ENCODE assay signal across 7 cellular contexts in genomic region chr21:33364210-33364609, GRCh38. TPM values are rescaled to one million over a fixed set of nuclear protein-coding genes. Genes with fewer than 3 reads are reported as not detected.
A peak's percentile ranks its signal among the peaks of the same experiment; 100 is the strongest.
DNase-seq lines count a peak whose midpoint lies in the region; ATAC-seq, FAIRE-seq and TF ChIP-seq lines count a peak whose summit lies in the region.
"Not testable (repeated sequence)": the region's sequence is repeated elsewhere in the genome, so short reads cannot be mapped to it uniquely, and the experiment has no call there.

No MANE protein-coding gene starts in this region.

- H3K9ac ChIP-seq in GM23248; H1 (replicated peaks in 1 of 4; ENCODE audit: extremely low read depth in 1 of 4, low read depth in 3 of 4, low read length in 3 of 4): not testable (repeated sequence)

- 0 out of 2 replicates have a peak overlapping the region, but pooled peaks have one; percentile 2 for H2BK12ac ChIP-seq in H1 (ENCODE audit: low read depth, low read length)

- not testable (repeated sequence) for H4K8ac ChIP-seq in H1 (ENCODE audit: extremely low read depth, insufficient read depth, low read length)

- in situ Hi-C loops in GM23248 (cut with MboI): loop anchor here (10.0 kb wide), 1 partner anchor 169 kb away; no protein-coding TSS in a partner anchor

- not testable (repeated sequence) for H3K79me1 ChIP-seq in H1 (ENCODE audit: low read depth, low read length)

- peaks cover 18% of the 10 kb centered on the region for H3F3A ChIP-seq in GM23248 (ENCODE audit: insufficient read depth)

- H4K5ac ChIP-seq in H1 (ENCODE audit: insufficient read length, low read depth, low read length): not testable (repeated sequence)

- not testable (repeated sequence) for H2AK5ac ChIP-seq in H1 (ENCODE audit: low read depth, low read length)

- H3K4me2 ChIP-seq in GM23248 (ENCODE audit: unreplicated experiment); H1 (ENCODE audit: insufficient read depth in 1 of 2, low read depth in 2 of 2, low read length in 2 of 2): not testable (repeated sequence)

- TF ChIP-seq RAD21 in H1 (IDR thresholded peaks at IDR 0.05 in 1 of 2, conservative IDR thresholded peaks at IDR 0.05 in 1 of 2; ENCODE audit: low read depth in 2 of 2, low read length in 2 of 2): not testable (repeated sequence)

- TF ChIP-seq CTCF in H1 (IDR thresholded peaks at IDR 0.05; ENCODE audit: control extremely low read depth in 1 of 3, insufficient read depth in 1 of 3, low read depth in 1 of 3, low read length in 3 of 3); lower lobe of right lung (IDR thresholded peaks at IDR 0.05): not testable (repeated sequence)

- not testable (repeated sequence) for H4K91ac ChIP-seq in H1 (replicated peaks; ENCODE audit: insufficient read length, low read length)

- TF ChIP-seq POLR2A in H1 (IDR thresholded peaks at IDR 0.05; ENCODE audit: control extremely low read depth in 1 of 2, low read depth in 2 of 2, low read length in 2 of 2): not testable (repeated sequence)

- H2BK15ac ChIP-seq in H1 (ENCODE audit: low read length): not testable (repeated sequence)

- H3K27me3 ChIP-seq in GM23248 (replicated peaks; ENCODE audit: insufficient read depth); H1 (replicated peaks in 1 of 4; ENCODE audit: control insufficient read depth in 3 of 4, extremely low read depth in 1 of 4, insufficient read depth in 3 of 4, low read length in 3 of 4); lower lobe of right lung (ENCODE audit: low read depth); small intestine (ENCODE audit: control insufficient read depth in 2 of 2, insufficient read depth in 2 of 2, low read length in 2 of 2): not testable (repeated sequence)

- not testable (repeated sequence) for H3K4ac ChIP-seq in H1 (replicated peaks; ENCODE audit: insufficient read length, low read depth, low read length)

- H3K27me3 Mint-ChIP-seq in activated CD4-positive, alpha-beta T cell treated with anti-CD3 and anti-CD28 coated beads for 36 hours: not testable (repeated sequence)

- H2BK120ac ChIP-seq in H1 (replicated peaks; ENCODE audit: low read depth, low read length): not testable (repeated sequence)

- DNase-seq in GM23248, lower lobe of right lung: not testable (repeated sequence)
- DNase-seq in NOMO-1 (lab: John Stamatoyannopoulos, UW; ENCODE audit: unreplicated experiment in 2 of 2): peak; percentile 64 to 88
- DNase-seq in SKM-1 (lab: John Stamatoyannopoulos, UW; ENCODE audit: unreplicated experiment): peak; percentile 79
- peak; percentile 39 for DNase-seq in activated CD4-positive, alpha-beta T cell treated with anti-CD3 and anti-CD28 coated beads for 36 hours
- DNase-seq in H1 (ENCODE audit: low read depth in 1 of 2, low spot score in 2 of 2): peak in 1 of 2 experiments; percentile 32
- DNase-seq in small intestine: peak; percentile 64

- H3K14ac ChIP-seq in H1 (ENCODE audit: insufficient read length): not testable (repeated sequence)

- peak overlapping the region; percentile 28; the same call in 1 of the 2 replicates for H2AFZ ChIP-seq in GM23248
- H2AFZ ChIP-seq in H1 (ENCODE audit: low read length): not testable (repeated sequence)

- not testable (repeated sequence) for H2BK20ac ChIP-seq in H1 (ENCODE audit: low read length)

- H3K18ac ChIP-seq in H1 (ENCODE audit: extremely low read depth, low read length): not testable (repeated sequence)

- H3K36me3 Mint-ChIP-seq in activated CD4-positive, alpha-beta T cell treated with anti-CD3 and anti-CD28 coated beads for 36 hours (ENCODE audit: low read depth): peaks cover 11% of the 10 kb centered on the region

- ATAC-seq in activated CD4-positive, alpha-beta T cell treated with anti-CD3 and anti-CD28 coated beads for 36 hours: not testable (repeated sequence)
- ATAC-seq in lower lobe of right lung: peak in 1 of 2 donors; percentile 66

- H3K9me3 Mint-ChIP-seq in activated CD4-positive, alpha-beta T cell treated with anti-CD3 and anti-CD28 coated beads for 36 hours (ENCODE audit: low read depth): peaks cover 19% of the 10 kb centered on the region

- H3K9me3 ChIP-seq in GM23248 (ENCODE audit: low read depth); H1 (ENCODE audit: insufficient read depth in 2 of 2, low read depth in 1 of 2, low read length in 1 of 2); small intestine (ENCODE audit: control insufficient read depth, low read depth): not testable (repeated sequence)
- H3K9me3 ChIP-seq in lower lobe of right lung: peaks cover 20% of the 10 kb centered on the region

- peaks cover 18% of the 10 kb centered on the region for H3K4me1 Mint-ChIP-seq in activated CD4-positive, alpha-beta T cell treated with anti-CD3 and anti-CD28 coated beads for 36 hours

- not testable (repeated sequence) for H3K23me2 ChIP-seq in H1 (ENCODE audit: low read depth, low read length)

- not testable (repeated sequence) for H3K27ac Mint-ChIP-seq in activated CD4-positive, alpha-beta T cell treated with anti-CD3 and anti-CD28 coated beads for 36 hours

- intact Hi-C loops in activated CD4-positive, alpha-beta T cell treated with anti-CD3 and anti-CD28 coated beads for 36 hours (cut with DNase I, micrococcal nuclease): loop anchor here in 1 of 2 experiments (5.0 to 10.0 kb wide), 2 partner anchors 97 to 241 kb away; partner anchors contain the start of gene IL10RB
- intact Hi-C loops in lower lobe of right lung (cut with DNase I): not testable (repeated sequence)

- not testable (repeated sequence) for FAIRE-seq in H1 (lab: Jason Lieb, UNC); small intestine (lab: Jason Lieb, UNC)

- H3K4me1 ChIP-seq in GM23248 (ENCODE audit: insufficient read depth) (peaks cover 26% of the 10 kb centered on the region), H1 (replicated peaks in 1 of 4; ENCODE audit: control insufficient read depth in 3 of 4, insufficient read depth in 4 of 4, low read length in 3 of 4) (peaks cover 0 to 24% (median 11%) of the 10 kb centered on the region in 4 experiments; a peak in 6 of 7 replicates), lower lobe of right lung (peaks cover 29% of the 10 kb centered on the region)
- not testable (repeated sequence) for H3K4me1 ChIP-seq in small intestine (ENCODE audit: control insufficient read depth in 2 of 2, insufficient read depth in 1 of 2, low read depth in 1 of 2, low read length in 1 of 2)

- H3K27ac ChIP-seq in GM23248; H1 (ENCODE audit: low read depth, low read length): not testable (repeated sequence)
- H3K27ac ChIP-seq in lower lobe of right lung: peak overlapping the region; percentile 64
- H3K27ac ChIP-seq in small intestine (ENCODE audit: low read depth in 1 of 2, low read length in 1 of 2): peak overlapping the region in 1 of 2 donors; percentile 61

- POLR2A ChIA-PET in activated CD4-positive, alpha-beta T cell treated with anti-CD3 and anti-CD28 coated beads for 36 hours (lab: Charles Lee): interaction anchor here (1.4 kb wide), 1 partner anchor 40 kb away, joined by 5 read pairs; the partner anchor contains the start of gene IFNAR1
- POLR2A ChIA-PET in H1 (lab: Charles Lee; ENCODE audit: partially characterized antibody): interaction anchor here (0.8 to 1.4 kb wide), 2 partner anchors 9 to 40 kb away, joined by 3 read pairs; no protein-coding TSS in a partner anchor

- not testable (repeated sequence) for H3K4me3 Mint-ChIP-seq in activated CD4-positive, alpha-beta T cell treated with anti-CD3 and anti-CD28 coated beads for 36 hours

- H3K23ac ChIP-seq in H1 (ENCODE audit: insufficient read length): not testable (repeated sequence)

- H4K20me1 ChIP-seq in GM23248 (ENCODE audit: insufficient read depth); H1 (replicated peaks in 1 of 2; ENCODE audit: control insufficient read depth in 1 of 2, insufficient read depth in 2 of 2, low read length in 2 of 2): not testable (repeated sequence)

- H2BK5ac ChIP-seq in H1 (ENCODE audit: low read depth, low read length): not testable (repeated sequence)

- CTCF ChIA-PET in activated CD4-positive, alpha-beta T cell treated with anti-CD3 and anti-CD28 coated beads for 36 hours (lab: Charles Lee): interaction anchor here (1.0 to 1.4 kb wide), 6 partner anchors 37 to 167 kb away, joined by 3 to 6 read pairs (median 4); no protein-coding TSS in a partner anchor
- CTCF ChIA-PET in H1 (lab: Charles Lee; ENCODE audit: partially characterized antibody): interaction anchor here (0.6 kb wide), 1 partner anchor 53 kb away, joined by 3 read pairs; no protein-coding TSS in a partner anchor

- not testable (repeated sequence) for H3K56ac ChIP-seq in H1 (replicated peaks; ENCODE audit: insufficient read length, low read depth, low read length)

- not testable (repeated sequence) for H3K9me2 ChIP-seq in GM23248 (ENCODE audit: insufficient read depth)

- H3K36me3 ChIP-seq in GM23248 (ENCODE audit: low read depth); H1 (ENCODE audit: control insufficient read depth in 2 of 4, insufficient read depth in 4 of 4, low read length in 3 of 4); lower lobe of right lung; small intestine (ENCODE audit: control insufficient read depth in 2 of 2, insufficient read depth in 2 of 2, low read length in 2 of 2): not testable (repeated sequence)

- H3K4me3 ChIP-seq in GM23248; H1 (ENCODE audit: extremely low read depth in 1 of 4, insufficient read depth in 2 of 4, low read depth in 3 of 4, low read length in 4 of 4); lower lobe of right lung; small intestine (ENCODE audit: low read depth in 1 of 2, low read length in 2 of 2): not testable (repeated sequence)

- not testable (repeated sequence) for TF ChIP-seq EP300 in H1 (IDR thresholded peaks at IDR 0.05; ENCODE audit: borderline replicate concordance in 1 of 2, low read depth in 2 of 2, low read length in 2 of 2)

- 77 to 79% methylated on average over 7 of the region's 7 CpGs for WGBS in GM23248 (ENCODE audit: low coverage in 1 of 2, low lambda C conversion rate in 2 of 2, missing lambda C conversion rate in 2 of 2), 2 experiments
- 92% methylated on average over 7 of the region's 7 CpGs; no CpG with 5 or more reads in 1 of the 2 experiments for WGBS in H1 (ENCODE audit: extremely low coverage in 1 of 2, insufficient coverage in 1 of 2, insufficient read length in 1 of 2, insufficient replicate concordance in 2 of 2, low coverage in 1 of 2, low lambda C conversion rate in 2 of 2, missing lambda C conversion rate in 1 of 2), 2 experiments
- WGBS in small intestine, 3 donors: 55 to 67% (median 59%) methylated on average over 7 of the region's 7 CpGs

- H3K79me2 ChIP-seq in GM23248 (ENCODE audit: insufficient read depth); H1 (ENCODE audit: control insufficient read depth in 1 of 2, insufficient read depth in 2 of 2, low read length in 2 of 2): not testable (repeated sequence)

RNA-seq across cellular contexts. Expression of gene IFNGR2, which starts 39.0 kb away (rescaled TPM):
- total RNA-seq in GM23248 (2014; rRNA removed; shearing (Covaris generic)): 92.8 and 98.3 TPM in 2 replicates
- polyA plus RNA-seq in GM23248 (2016; fragmentation: Nextera tagmentation; extraction: Ambion mirVana): 113 and 116 TPM in 2 replicates
- total RNA-seq in activated CD4-positive, alpha-beta T cell treated with anti-CD3 and anti-CD28 coated beads for 36 hours: 10 to 100 TPM; 16.4 to 18.9 TPM
- 34.9 and 36.0 TPM in 2 replicates for total RNA-seq in H1 (2021; fragmentation: NEBNext Ultra II Directional; extraction: Animal tissue kit (Norgen Biotek cat#: 25700))
- polyA plus RNA-seq in H1 (2011; rRNA removed): 33.4 and 46.4 TPM in 2 replicates
- polyA plus RNA-seq in H1 (2011; cell fraction: cytosol; rRNA removed): 39.1 TPM
- polyA plus RNA-seq in H1 (2011; cell fraction: nucleus; rRNA removed): 37.9 TPM
- polyA plus RNA-seq in H1 (2012, experiment 1 of 2): 37.0 to 39.3 TPM (median 37.9 TPM) in 4 replicates
- polyA plus RNA-seq in H1 (2012, experiment 2 of 2): 36.4 TPM
- 25.9 TPM for polyA plus RNA-seq in H1 (2013, experiment 1 of 2)
- 27.9 TPM for polyA plus RNA-seq in H1 (2013, experiment 2 of 2)
- 60.5 and 66.1 TPM in 2 replicates for polyA minus RNA-seq in H1 (2011; rRNA and poly(A)+ RNA removed)
- 31.0 TPM for polyA minus RNA-seq in H1 (2011; cell fraction: cytosol; rRNA and poly(A)+ RNA removed)
- polyA minus RNA-seq in H1 (2011; cell fraction: nucleus; rRNA and poly(A)+ RNA removed): 27.3 TPM
- total RNA-seq in lower lobe of right lung: 83.5 TPM
- 10 to 100 TPM; 42.8 to 69.2 (median 68.4) TPM for polyA plus RNA-seq in small intestine

RNA-seq across cellular contexts. Expression of gene IFNAR1, which starts 39.4 kb away (rescaled TPM):
- 19.1 and 24.0 TPM in 2 replicates for total RNA-seq in GM23248 (2014; rRNA removed; shearing (Covaris generic))
- 55.9 and 65.1 TPM in 2 replicates for polyA plus RNA-seq in GM23248 (2016; fragmentation: Nextera tagmentation; extraction: Ambion mirVana)
- total RNA-seq in activated CD4-positive, alpha-beta T cell treated with anti-CD3 and anti-CD28 coated beads for 36 hours: 10 to 100 TPM; 21.8 to 29.6 TPM
- total RNA-seq in H1 (2021; fragmentation: NEBNext Ultra II Directional; extraction: Animal tissue kit (Norgen Biotek cat#: 25700)): 13.4 and 17.1 TPM in 2 replicates
- 3.1 and 3.4 TPM in 2 replicates for polyA plus RNA-seq in H1 (2011; rRNA removed)
- polyA plus RNA-seq in H1 (2011; cell fraction: cytosol; rRNA removed): 4.4 TPM
- polyA plus RNA-seq in H1 (2011; cell fraction: nucleus; rRNA removed): 1.7 TPM
- 6.9 to 14.0 TPM (median 10.4 TPM) in 4 replicates for polyA plus RNA-seq in H1 (2012, experiment 1 of 2)
- polyA plus RNA-seq in H1 (2012, experiment 2 of 2): 0.98 TPM
- 10.5 TPM for polyA plus RNA-seq in H1 (2013, experiment 1 of 2)
- 13.5 TPM for polyA plus RNA-seq in H1 (2013, experiment 2 of 2)
- 5.3 and 6.1 TPM in 2 replicates for polyA minus RNA-seq in H1 (2011; rRNA and poly(A)+ RNA removed)
- 3.2 TPM for polyA minus RNA-seq in H1 (2011; cell fraction: cytosol; rRNA and poly(A)+ RNA removed)
- 8.5 TPM for polyA minus RNA-seq in H1 (2011; cell fraction: nucleus; rRNA and poly(A)+ RNA removed)
- 64.5 TPM for total RNA-seq in lower lobe of right lung
- 10 to 100 TPM in 1 of 3 donors, 1 to 10 TPM in 2; 6.0 to 25.5 (median 9.2) TPM for polyA plus RNA-seq in small intestine
